ENCODE assay signal across 11 cellular contexts in the genomic region with DNA sequence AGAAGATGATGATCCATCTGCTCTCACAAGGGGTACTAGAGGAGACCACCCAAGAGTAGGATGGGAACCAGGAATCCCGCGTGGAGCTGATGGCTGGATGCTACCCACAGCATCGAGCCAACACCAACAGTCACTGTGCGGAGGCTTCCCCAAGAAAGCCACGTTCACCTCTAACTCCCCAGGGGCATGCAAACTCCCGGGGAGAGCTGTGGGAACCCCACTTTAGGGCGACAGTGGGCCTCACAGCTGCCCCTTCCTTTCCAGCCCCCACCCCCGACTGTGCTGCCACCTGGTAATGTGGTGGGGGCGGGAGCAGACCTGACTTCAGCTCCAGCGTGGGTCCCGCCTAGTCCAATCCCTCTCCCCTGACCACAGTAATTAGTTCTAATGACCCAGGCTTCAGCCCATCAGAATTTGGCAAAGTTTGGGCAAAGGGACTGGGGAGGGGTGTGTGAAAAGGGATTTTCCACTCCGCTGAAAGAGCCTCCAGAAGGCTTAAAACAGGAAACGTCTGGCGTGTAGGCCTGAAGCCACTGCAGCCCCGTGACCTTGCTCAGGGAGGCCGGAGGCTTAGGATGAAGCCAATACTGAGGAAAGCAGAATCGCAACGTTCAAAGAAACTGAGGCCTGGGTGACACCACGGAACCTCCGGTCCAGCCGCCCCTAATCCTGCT. TPM values are rescaled to one million over a fixed set of nuclear protein-coding genes. Genes with fewer than 3 reads are reported as not detected.
A peak's percentile ranks its signal among the peaks of the same experiment; 100 is the strongest.
DNase-seq lines count a peak whose midpoint lies in the region; ATAC-seq and TF ChIP-seq lines count a peak whose summit lies in the region.
"Had no signal": no experiment of that assay in that cellular context is flagged by ENCODE, and none has a peak within 500 bp of the region (broad histone marks: within the 10 kb centered on the region; RNA-seq: fewer than 3 reads in every experiment).

No MANE protein-coding gene starts in this region.

- H3K27ac ChIP-seq in lower lobe of right lung, result peak overlapping the region; percentile 41
- peak overlapping the region; percentile 69 for H3K27ac ChIP-seq in smooth muscle cell (ENCODE audit: low read depth)

- peak; percentile 11 to 28 for ATAC-seq in lower lobe of right lung
- ATAC-seq in GM18498 (IDR thresholded peaks at IDR 0.05; ENCODE audit: unreplicated experiment), result no peak

- H2AFZ ChIP-seq in smooth muscle cell (ENCODE audit: low read depth), result no peak overlapping the region

- no peaks in the 10 kb centered on the region for H4K20me1 ChIP-seq in smooth muscle cell (ENCODE audit: low read depth)

- H3K9me3 ChIP-seq in lower lobe of right lung, result no peaks in the 10 kb centered on the region
- H3K9me3 ChIP-seq in smooth muscle cell (replicated peaks; ENCODE audit: low read depth), result no peaks in the 10 kb centered on the region

- intact Hi-C loops in lower lobe of right lung (cut with DNase I), result no loop called here

- peaks cover 4% of the 10 kb centered on the region for H3K79me2 ChIP-seq in smooth muscle cell (ENCODE audit: low read depth)

- WGBS in smooth muscle cell (ENCODE audit: low lambda C conversion rate), result 47% methylated on average over 21 of the region's 21 CpGs

- TF ChIP-seq CTCF in lower lobe of right lung (IDR thresholded peaks at IDR 0.05) (no peak), smooth muscle cell (IDR thresholded peaks at IDR 0.05; ENCODE audit: borderline replicate concordance, insufficient read depth, poor library complexity, severe bottlenecking) (no peak)

- DNase-seq in H7 (peak; percentile 38), dermis microvascular lymphatic vessel endothelial cell (ENCODE audit: low read depth in 2 of 2) (peak; percentile 65 to 69), lower lobe of right lung (no peak), smooth muscle cell (lab: John Stamatoyannopoulos, UW; ENCODE audit: unreplicated experiment) (no peak), 8988T (no peak), HuH-7.5 (ENCODE audit: low spot score) (no peak)
- DNase-seq in activated naive CD4-positive, alpha-beta T cell treated with Interleukin-2 at 50 U/mL for 16 hours, result no peak
- DNase-seq: activated CD4-positive, alpha-beta T cell treated with anti-CD3 and anti-CD28 coated beads, Interleukin-2, amount 10 ng/mL, durations not matched to agents 7 days and 5 days; HFFc6; KG1 had no signal

- H3K4me3 ChIP-seq in H7 (ENCODE audit: insufficient read depth, low read depth, low read length) (no peak overlapping the region), lower lobe of right lung (no peak overlapping the region), smooth muscle cell (no peak overlapping the region)

- peak overlapping the region; percentile 17 for H3K4me2 ChIP-seq in smooth muscle cell

- H3K4me1 ChIP-seq in lower lobe of right lung, result peaks cover 5% of the 10 kb centered on the region
- peaks cover 1% of the 10 kb centered on the region for H3K4me1 ChIP-seq in smooth muscle cell (ENCODE audit: low read depth)

- H3F3A ChIP-seq in smooth muscle cell (ENCODE audit: low read depth), result peaks cover 31% of the 10 kb centered on the region

- H3K27me3 ChIP-seq in H7 (ENCODE audit: control insufficient read depth, insufficient read depth, low read length) (no peaks in the 10 kb centered on the region), lower lobe of right lung (ENCODE audit: low read depth) (no peaks in the 10 kb centered on the region), smooth muscle cell (ENCODE audit: low read depth) (no peaks in the 10 kb centered on the region)

- peaks cover 10% of the 10 kb centered on the region for H3K36me3 ChIP-seq in H7 (replicated peaks; ENCODE audit: control insufficient read depth, insufficient read depth, low read length)
- peaks cover 62% of the 10 kb centered on the region for H3K36me3 ChIP-seq in lower lobe of right lung
- H3K36me3 ChIP-seq in smooth muscle cell (ENCODE audit: low read depth), result no peaks in the 10 kb centered on the region

- peak overlapping the region; percentile 22 for H3K9ac ChIP-seq in smooth muscle cell (ENCODE audit: low read depth)

RNA-seq across cellular contexts. Expression of a gene that starts 20.3 kb away (rescaled TPM):
- total RNA-seq in H7 (2014; rRNA removed; shearing (Covaris generic)), result 21.8 and 22.3 TPM in 2 replicates
- total RNA-seq in dermis microvascular lymphatic vessel endothelial cell (18.1 and 33.3 TPM in 2 replicates), lower lobe of right lung (27.6 TPM), smooth muscle cell (12.6 and 22.6 TPM in 2 replicates)
- 26.4 and 34.7 TPM in 2 replicates for polyA plus RNA-seq in smooth muscle cell

RNA-seq across cellular contexts. Expression of a gene that starts 38.6 kb away (rescaled TPM):
- total RNA-seq in H7 (2014; rRNA removed; shearing (Covaris generic)), result 44.5 and 56.8 TPM in 2 replicates
- total RNA-seq in dermis microvascular lymphatic vessel endothelial cell (35.3 and 47.5 TPM in 2 replicates), lower lobe of right lung (48.9 TPM), smooth muscle cell (123 and 132 TPM in 2 replicates)
- 15.4 and 24.3 TPM in 2 replicates for polyA plus RNA-seq in smooth muscle cell

Comparison
In these comparisons a context has a peak if more than half of its experiments do, and no peak if none do; other contexts are left out.
1. DNase-seq: peak in H7 (single experiment) and dermis microvascular lymphatic vessel endothelial cell (2 of 2); none in lower lobe of right lung (single experiment), smooth muscle cell (single experiment), activated naive CD4-positive, alpha-beta T cell treated with Interleukin-2 at 50 U/mL for 16 hours (single experiment), 8988T (single experiment) and HuH-7.5 (single experiment).